In the genomic region with DNA sequence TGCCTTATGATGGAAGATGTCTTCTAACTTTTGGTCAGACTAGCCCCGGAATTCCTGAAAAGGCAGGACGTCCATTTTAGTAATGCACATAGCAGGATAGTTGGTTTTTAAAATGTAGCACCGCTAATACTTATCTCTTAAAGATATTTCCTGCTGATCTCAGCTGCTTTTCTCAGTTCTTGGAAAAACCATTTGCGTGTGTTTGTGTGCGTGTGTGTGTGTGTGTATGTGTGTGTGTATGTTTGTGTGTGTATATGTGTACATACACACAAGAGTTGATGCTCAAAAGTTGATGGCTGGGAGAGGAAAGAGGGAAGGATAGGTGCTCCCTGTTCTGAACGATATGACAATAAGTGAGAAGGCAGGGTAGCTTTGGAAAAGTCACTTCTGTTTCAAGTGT, we compare ENCODE assay signal across 22 cellular contexts.
A peak's percentile ranks its signal among the peaks of the same experiment; 100 is the strongest.
DNase-seq lines count a peak whose midpoint lies in the region; ATAC-seq and TF ChIP-seq lines count a peak whose summit lies in the region.
"Had no signal": no experiment of that assay in that cellular context is flagged by ENCODE, and none has a peak within 500 bp of the region (broad histone marks: within the 10 kb centered on the region; RNA-seq: fewer than 3 reads in every experiment).

No MANE protein-coding gene starts in this region.

- H3K9me3 Mint-ChIP-seq in activated naive CD8-positive, alpha-beta T cell (ENCODE audit: low read depth), result no peaks in the 10 kb centered on the region
- H3K9me3 Mint-ChIP-seq in activated naive CD8-positive, alpha-beta T cell treated with anti-CD3 and anti-CD28 coated beads for 36 hours, result no peaks in the 10 kb centered on the region
- H3K9me3 Mint-ChIP-seq in chondrocyte (ENCODE audit: low read depth), result no peaks in the 10 kb centered on the region
- H3K9me3 Mint-ChIP-seq: activated naive CD4-positive, alpha-beta T cell treated with anti-CD3 and anti-CD28 coated beads, Interleukin-2, amount 10 ng/mL, durations not matched to agents 7 days and 5 days; effector memory CD8-positive, alpha-beta T cell; H9; naive thymus-derived CD4-positive, alpha-beta T cell; stimulated activated memory B cell treated with anti-CD40 and anti-IgM and Interleukin-4, amounts not matched to agents 10 μg/mL and 1 μg/mL and 100 μg/mL, for 72 hours had no signal

- peak overlapping the region; percentile 46 for H3K4me3 Mint-ChIP-seq in activated naive CD8-positive, alpha-beta T cell
- H3K4me3 Mint-ChIP-seq in activated naive CD8-positive, alpha-beta T cell treated with anti-CD3 and anti-CD28 coated beads for 36 hours, result no peak overlapping the region
- no peak overlapping the region for H3K4me3 Mint-ChIP-seq in chondrocyte (ENCODE audit: unreplicated experiment)
- H3K4me3 Mint-ChIP-seq: activated naive CD4-positive, alpha-beta T cell treated with anti-CD3 and anti-CD28 coated beads, Interleukin-2, amount 10 ng/mL, durations not matched to agents 7 days and 5 days; H9; stimulated activated memory B cell treated with anti-CD40 and anti-IgM and Interleukin-4, amounts not matched to agents 10 μg/mL and 1 μg/mL and 100 μg/mL, for 72 hours had no signal

- H3K27me3 ChIP-seq in Loucy (ENCODE audit: insufficient read depth, low read length, poor library complexity, severe bottlenecking), result no peaks in the 10 kb centered on the region
- H3K27me3 ChIP-seq: ascending aorta, sigmoid colon had no signal

- no peaks in the 10 kb centered on the region for H3K9me3 ChIP-seq in Loucy (ENCODE audit: insufficient read depth, low read depth, low read length)
- H3K9me3 ChIP-seq: ascending aorta, sigmoid colon, thoracic aorta had no signal

- H3K79me2 ChIP-seq in Loucy (ENCODE audit: insufficient read depth, low read length), result peaks cover 96% of the 10 kb centered on the region

- H3K27ac Mint-ChIP-seq in activated naive CD8-positive, alpha-beta T cell, result peak overlapping the region; percentile 56
- H3K27ac Mint-ChIP-seq in activated naive CD8-positive, alpha-beta T cell treated with anti-CD3 and anti-CD28 coated beads for 36 hours, result no peak overlapping the region
- H3K27ac Mint-ChIP-seq in chondrocyte (ENCODE audit: unreplicated experiment), result peak overlapping the region; percentile 95
- H3K27ac Mint-ChIP-seq: H9; naive thymus-derived CD4-positive, alpha-beta T cell; stimulated activated memory B cell treated with anti-CD40 and anti-IgM and Interleukin-4, amounts not matched to agents 10 μg/mL and 1 μg/mL and 100 μg/mL, for 72 hours had no signal

- H4K20me1 ChIP-seq in Loucy (ENCODE audit: insufficient read depth, low read length, poor library complexity, severe bottlenecking), result no peaks in the 10 kb centered on the region

- H3F3A ChIP-seq in Loucy (ENCODE audit: low read depth), result no peaks in the 10 kb centered on the region; the same call in 1 of the 2 replicates

- ATAC-seq in GM19035 (IDR thresholded peaks at IDR 0.05; ENCODE audit: unreplicated experiment), result no peak
- no peak for ATAC-seq in HG03439 (IDR thresholded peaks at IDR 0.05; ENCODE audit: unreplicated experiment)
- ATAC-seq: stimulated activated memory B cell treated with anti-CD40 and anti-IgM and Interleukin-4, amounts not matched to agents 10 μg/mL and 1 μg/mL and 100 μg/mL, for 72 hours had no signal

- H3K27me3 Mint-ChIP-seq in activated naive CD8-positive, alpha-beta T cell, result no peaks in the 10 kb centered on the region
- no peaks in the 10 kb centered on the region for H3K27me3 Mint-ChIP-seq in activated naive CD8-positive, alpha-beta T cell treated with anti-CD3 and anti-CD28 coated beads for 36 hours
- H3K27me3 Mint-ChIP-seq in chondrocyte (ENCODE audit: low read depth), result no peaks in the 10 kb centered on the region
- H3K27me3 Mint-ChIP-seq: activated naive CD4-positive, alpha-beta T cell treated with anti-CD3 and anti-CD28 coated beads, Interleukin-2, amount 10 ng/mL, durations not matched to agents 7 days and 5 days; effector memory CD8-positive, alpha-beta T cell; stimulated activated memory B cell treated with anti-CD40 and anti-IgM and Interleukin-4, amounts not matched to agents 10 μg/mL and 1 μg/mL and 100 μg/mL, for 72 hours had no signal

- H3K4me1 Mint-ChIP-seq in activated naive CD8-positive, alpha-beta T cell (ENCODE audit: low read depth), result peaks cover 82% of the 10 kb centered on the region
- H3K4me1 Mint-ChIP-seq in activated naive CD8-positive, alpha-beta T cell treated with anti-CD3 and anti-CD28 coated beads for 36 hours, result peaks cover 50% of the 10 kb centered on the region
- H3K4me1 Mint-ChIP-seq in chondrocyte (ENCODE audit: low read depth), result peaks cover 62% of the 10 kb centered on the region

- peak overlapping the region; percentile 79 for H3K4me2 ChIP-seq in Loucy (ENCODE audit: low read depth, low read length, poor library complexity, severe bottlenecking)

- H3K4me3 ChIP-seq in Loucy (ENCODE audit: low read length, poor library complexity, severe bottlenecking), result peak overlapping the region; percentile 73
- H3K4me3 ChIP-seq: ascending aorta, sigmoid colon, thoracic aorta had no signal

- H3K4me1 ChIP-seq in Loucy (ENCODE audit: insufficient read depth, low read length, poor library complexity, severe bottlenecking), result peaks cover 89% of the 10 kb centered on the region
- H3K4me1 ChIP-seq: ascending aorta had no signal

- H2AFZ ChIP-seq in Loucy (ENCODE audit: low read length), result no peak overlapping the region

- peak overlapping the region; percentile 76 for H3K9ac ChIP-seq in Loucy (ENCODE audit: low read depth, low read length, poor library complexity, severe bottlenecking)

- no peaks in the 10 kb centered on the region for H3K9me2 ChIP-seq in Loucy (replicated peaks; ENCODE audit: low read depth, low read length)

- no peak for DNase-seq in activated naive CD8-positive, alpha-beta T cell treated with anti-CD3 and anti-CD28 coated beads for 36 hours
- DNase-seq in chondrocyte (ENCODE audit: low spot score) (no peak), NCI-H524 (lab: John Stamatoyannopoulos, UW) (no peak)
- DNase-seq: activated CD4-positive, CD25-positive, alpha-beta regulatory T cell treated with anti-CD3 and anti-CD28 coated beads, Interleukin-2, amount 50 U/mL, for 72 hours; activated naive CD4-positive, alpha-beta T cell treated with anti-CD3 and anti-CD28 coated beads, Interleukin-2, amount 10 ng/mL, durations not matched to agents 7 days and 5 days; cerebellar nuclear complex; DMS79 treated with DMSO at 0.1 percent for 48 hours; effector memory CD8-positive, alpha-beta T cell; H9; naive thymus-derived CD4-positive, alpha-beta T cell; NCI-H1105 treated with DMSO at 0.1 percent for 48 hours; NCI-H2081; NCI-H510A; posterior cingulate gyrus; sigmoid colon had no signal

- TF ChIP-seq CTCF in Loucy (conservative IDR thresholded peaks at IDR 0.05; ENCODE audit: low read length) (no peak), chondrocyte (IDR thresholded peaks at IDR 0.05) (no peak)

- H3K36me3 ChIP-seq in Loucy (ENCODE audit: insufficient read depth, low read length), result peaks cover 22% of the 10 kb centered on the region
- H3K36me3 ChIP-seq: ascending aorta, sigmoid colon, thoracic aorta had no signal

- peaks cover 49% of the 10 kb centered on the region for H3K36me3 Mint-ChIP-seq in activated naive CD8-positive, alpha-beta T cell
- peaks cover 40% of the 10 kb centered on the region for H3K36me3 Mint-ChIP-seq in activated naive CD8-positive, alpha-beta T cell treated with anti-CD3 and anti-CD28 coated beads for 36 hours
- H3K36me3 Mint-ChIP-seq in chondrocyte (ENCODE audit: low read depth), result peaks cover 9% of the 10 kb centered on the region
- H3K36me3 Mint-ChIP-seq: activated naive CD4-positive, alpha-beta T cell treated with anti-CD3 and anti-CD28 coated beads, Interleukin-2, amount 10 ng/mL, durations not matched to agents 7 days and 5 days; stimulated activated memory B cell treated with anti-CD40 and anti-IgM and Interleukin-4, amounts not matched to agents 10 μg/mL and 1 μg/mL and 100 μg/mL, for 72 hours had no signal
